ENCODE assay signal across 1 cellular context in the genomic region with DNA sequence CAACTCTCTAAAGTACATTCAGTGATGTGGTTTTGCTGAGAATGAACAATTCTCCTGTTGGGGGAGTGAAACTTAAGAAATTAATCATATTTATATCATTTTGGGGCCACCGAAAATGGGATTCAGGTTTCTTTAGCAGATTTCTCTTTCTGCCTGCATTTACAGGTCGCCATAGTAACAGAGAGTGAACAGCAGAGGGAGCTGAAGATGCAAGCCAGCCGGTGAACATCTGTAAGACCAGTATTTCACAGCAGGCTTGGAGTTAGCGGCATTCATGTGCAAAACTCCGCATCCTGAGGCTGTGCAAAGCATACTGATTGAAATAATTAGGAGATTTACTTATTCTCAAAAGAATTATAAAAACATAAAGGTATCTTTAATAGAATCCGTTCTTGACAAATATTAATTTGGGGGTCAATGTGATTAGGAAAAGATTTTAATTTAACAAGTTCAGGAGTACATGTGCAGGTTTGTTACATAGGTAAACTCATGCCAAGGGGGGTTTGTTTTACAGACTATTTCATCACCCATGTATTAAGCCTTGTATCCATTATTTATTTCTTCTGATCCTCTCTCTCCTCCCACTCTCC.
TF ChIP-seq lines count a peak whose summit lies in the region.

No MANE protein-coding gene starts in this region.

TF ChIP-seq in K562, 482 proteins besides CTCF, POLR2A, EP300 and RAD21 (continued from another document):
- TF ChIP-seq, protein P1, sequence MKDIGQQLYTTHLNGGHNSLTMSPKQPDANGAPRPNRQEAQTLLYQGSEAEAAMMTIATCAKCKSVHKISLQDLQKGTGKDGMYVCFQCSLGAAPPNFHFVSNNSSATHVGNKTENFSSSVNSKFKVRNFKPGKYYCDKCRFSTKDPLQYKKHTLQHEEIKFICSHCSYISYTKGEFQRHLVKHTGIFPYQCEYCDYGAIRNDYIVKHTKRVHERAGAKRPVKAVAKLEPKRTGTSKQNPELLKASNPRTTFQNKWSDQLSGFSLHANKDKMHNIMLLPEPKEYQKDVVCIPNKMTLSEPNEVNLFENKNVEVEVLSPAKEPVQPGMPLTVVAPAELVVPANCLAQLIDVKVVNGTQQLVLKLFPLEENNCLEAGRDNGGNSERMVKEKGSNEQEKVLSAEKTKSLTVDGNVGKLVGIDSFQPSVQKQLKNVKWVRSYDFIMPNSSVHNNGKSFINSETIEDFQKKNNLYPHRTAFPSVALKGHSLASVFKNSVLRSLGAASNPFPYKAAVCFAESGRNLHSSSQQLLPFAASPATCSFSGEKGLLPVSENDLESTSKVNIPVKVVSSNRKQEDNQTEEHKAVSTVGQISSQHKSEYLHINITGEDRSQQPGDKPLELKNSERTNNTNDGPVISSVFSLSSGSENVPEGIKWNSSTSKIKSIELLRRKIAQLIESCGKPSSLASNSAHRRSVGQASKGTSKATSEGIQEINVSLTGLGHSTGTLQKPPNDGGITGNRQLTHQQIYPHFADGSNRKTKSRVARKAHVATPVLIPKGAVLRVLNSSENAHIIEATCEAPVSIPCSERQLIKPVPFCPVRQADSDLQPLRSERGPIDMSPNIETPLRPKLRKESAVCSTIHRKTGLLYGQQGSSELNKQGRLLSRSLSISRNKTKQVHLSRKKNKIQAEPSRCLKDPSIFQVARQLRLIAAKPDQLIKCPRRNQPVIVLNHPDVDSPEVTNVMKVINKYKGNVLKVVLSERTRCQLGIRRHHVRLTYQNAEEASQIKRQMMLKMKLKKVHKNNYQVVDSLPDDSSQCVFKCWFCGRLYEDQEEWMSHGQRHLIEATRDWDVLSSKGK (CRISPR knock-in tag; IDR thresholded peaks at IDR 0.05) = no peak
- TF ChIP-seq ZBTB17 (CRISPR knock-in tag; IDR thresholded peaks at IDR 0.05) = no peak
- peak in 1 of 2 experiments; percentile 31; a peak in 1 of 4 replicates for TF ChIP-seq MAZ (CRISPR knock-in tag; conservative IDR thresholded peaks at IDR 0.05 in 1 of 2, IDR thresholded peaks at IDR 0.05 in 1 of 2)
- TF ChIP-seq, protein P2, sequence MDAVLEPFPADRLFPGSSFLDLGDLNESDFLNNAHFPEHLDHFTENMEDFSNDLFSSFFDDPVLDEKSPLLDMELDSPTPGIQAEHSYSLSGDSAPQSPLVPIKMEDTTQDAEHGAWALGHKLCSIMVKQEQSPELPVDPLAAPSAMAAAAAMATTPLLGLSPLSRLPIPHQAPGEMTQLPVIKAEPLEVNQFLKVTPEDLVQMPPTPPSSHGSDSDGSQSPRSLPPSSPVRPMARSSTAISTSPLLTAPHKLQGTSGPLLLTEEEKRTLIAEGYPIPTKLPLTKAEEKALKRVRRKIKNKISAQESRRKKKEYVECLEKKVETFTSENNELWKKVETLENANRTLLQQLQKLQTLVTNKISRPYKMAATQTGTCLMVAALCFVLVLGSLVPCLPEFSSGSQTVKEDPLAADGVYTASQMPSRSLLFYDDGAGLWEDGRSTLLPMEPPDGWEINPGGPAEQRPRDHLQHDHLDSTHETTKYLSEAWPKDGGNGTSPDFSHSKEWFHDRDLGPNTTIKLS (IDR thresholded peaks at IDR 0.05; ENCODE audit: borderline replicate concordance, low read depth) = no peak
- no peak for TF ChIP-seq CHD1 (IDR thresholded peaks at IDR 0.05; ENCODE audit: low read length)
- TF ChIP-seq, protein P3, sequence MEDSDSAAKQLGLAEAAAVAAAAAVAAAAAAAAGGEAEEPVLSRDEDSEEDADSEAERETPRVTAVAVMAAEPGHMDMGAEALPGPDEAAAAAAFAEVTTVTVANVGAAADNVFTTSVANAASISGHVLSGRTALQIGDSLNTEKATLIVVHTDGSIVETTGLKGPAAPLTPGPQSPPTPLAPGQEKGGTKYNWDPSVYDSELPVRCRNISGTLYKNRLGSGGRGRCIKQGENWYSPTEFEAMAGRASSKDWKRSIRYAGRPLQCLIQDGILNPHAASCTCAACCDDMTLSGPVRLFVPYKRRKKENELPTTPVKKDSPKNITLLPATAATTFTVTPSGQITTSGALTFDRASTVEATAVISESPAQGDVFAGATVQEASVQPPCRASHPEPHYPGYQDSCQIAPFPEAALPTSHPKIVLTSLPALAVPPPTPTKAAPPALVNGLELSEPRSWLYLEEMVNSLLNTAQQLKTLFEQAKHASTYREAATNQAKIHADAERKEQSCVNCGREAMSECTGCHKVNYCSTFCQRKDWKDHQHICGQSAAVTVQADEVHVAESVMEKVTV (CRISPR knock-in tag; IDR thresholded peaks at IDR 0.05) = peak; percentile 78
- peak; percentile 60 for TF ChIP-seq SMC3 (conservative IDR thresholded peaks at IDR 0.05; ENCODE audit: insufficient read depth, low read depth, low read length)
- TF ChIP-seq RCOR1 (IDR thresholded peaks at IDR 0.05; ENCODE audit: borderline replicate concordance in 1 of 2, low read depth in 2 of 2, low read length in 2 of 2) = peak in 1 of 2 experiments; percentile 20; a peak in 1 of 4 replicates
- TF ChIP-seq RBM14 (IDR thresholded peaks at IDR 0.05; ENCODE audit: borderline replicate concordance, insufficient read depth, low read depth, low read length) = no peak
- TF ChIP-seq ETV5 (CRISPR knock-in tag; IDR thresholded peaks at IDR 0.05; ENCODE audit: low read depth) = no peak
- TF ChIP-seq, protein P4, sequence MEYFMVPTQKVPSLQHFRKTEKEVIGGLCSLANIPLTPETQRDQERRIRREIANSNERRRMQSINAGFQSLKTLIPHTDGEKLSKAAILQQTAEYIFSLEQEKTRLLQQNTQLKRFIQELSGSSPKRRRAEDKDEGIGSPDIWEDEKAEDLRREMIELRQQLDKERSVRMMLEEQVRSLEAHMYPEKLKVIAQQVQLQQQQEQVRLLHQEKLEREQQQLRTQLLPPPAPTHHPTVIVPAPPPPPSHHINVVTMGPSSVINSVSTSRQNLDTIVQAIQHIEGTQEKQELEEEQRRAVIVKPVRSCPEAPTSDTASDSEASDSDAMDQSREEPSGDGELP (CRISPR knock-in tag; IDR thresholded peaks at IDR 0.05; ENCODE audit: borderline replicate concordance) = peak; percentile 23; the same call in 1 of the 2 replicates
- TF ChIP-seq CEBPB (tag; IDR thresholded peaks at IDR 0.05) = no peak
- TF ChIP-seq PHF21A (IDR thresholded peaks at IDR 0.05; ENCODE audit: borderline replicate concordance, low read depth) = no peak
- TF ChIP-seq, protein P5, sequence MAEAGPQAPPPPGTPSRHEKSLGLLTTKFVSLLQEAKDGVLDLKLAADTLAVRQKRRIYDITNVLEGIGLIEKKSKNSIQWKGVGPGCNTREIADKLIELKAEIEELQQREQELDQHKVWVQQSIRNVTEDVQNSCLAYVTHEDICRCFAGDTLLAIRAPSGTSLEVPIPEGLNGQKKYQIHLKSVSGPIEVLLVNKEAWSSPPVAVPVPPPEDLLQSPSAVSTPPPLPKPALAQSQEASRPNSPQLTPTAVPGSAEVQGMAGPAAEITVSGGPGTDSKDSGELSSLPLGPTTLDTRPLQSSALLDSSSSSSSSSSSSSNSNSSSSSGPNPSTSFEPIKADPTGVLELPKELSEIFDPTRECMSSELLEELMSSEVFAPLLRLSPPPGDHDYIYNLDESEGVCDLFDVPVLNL (CRISPR knock-in tag; IDR thresholded peaks at IDR 0.05; ENCODE audit: low read depth) = no peak
- TF ChIP-seq, protein P6, sequence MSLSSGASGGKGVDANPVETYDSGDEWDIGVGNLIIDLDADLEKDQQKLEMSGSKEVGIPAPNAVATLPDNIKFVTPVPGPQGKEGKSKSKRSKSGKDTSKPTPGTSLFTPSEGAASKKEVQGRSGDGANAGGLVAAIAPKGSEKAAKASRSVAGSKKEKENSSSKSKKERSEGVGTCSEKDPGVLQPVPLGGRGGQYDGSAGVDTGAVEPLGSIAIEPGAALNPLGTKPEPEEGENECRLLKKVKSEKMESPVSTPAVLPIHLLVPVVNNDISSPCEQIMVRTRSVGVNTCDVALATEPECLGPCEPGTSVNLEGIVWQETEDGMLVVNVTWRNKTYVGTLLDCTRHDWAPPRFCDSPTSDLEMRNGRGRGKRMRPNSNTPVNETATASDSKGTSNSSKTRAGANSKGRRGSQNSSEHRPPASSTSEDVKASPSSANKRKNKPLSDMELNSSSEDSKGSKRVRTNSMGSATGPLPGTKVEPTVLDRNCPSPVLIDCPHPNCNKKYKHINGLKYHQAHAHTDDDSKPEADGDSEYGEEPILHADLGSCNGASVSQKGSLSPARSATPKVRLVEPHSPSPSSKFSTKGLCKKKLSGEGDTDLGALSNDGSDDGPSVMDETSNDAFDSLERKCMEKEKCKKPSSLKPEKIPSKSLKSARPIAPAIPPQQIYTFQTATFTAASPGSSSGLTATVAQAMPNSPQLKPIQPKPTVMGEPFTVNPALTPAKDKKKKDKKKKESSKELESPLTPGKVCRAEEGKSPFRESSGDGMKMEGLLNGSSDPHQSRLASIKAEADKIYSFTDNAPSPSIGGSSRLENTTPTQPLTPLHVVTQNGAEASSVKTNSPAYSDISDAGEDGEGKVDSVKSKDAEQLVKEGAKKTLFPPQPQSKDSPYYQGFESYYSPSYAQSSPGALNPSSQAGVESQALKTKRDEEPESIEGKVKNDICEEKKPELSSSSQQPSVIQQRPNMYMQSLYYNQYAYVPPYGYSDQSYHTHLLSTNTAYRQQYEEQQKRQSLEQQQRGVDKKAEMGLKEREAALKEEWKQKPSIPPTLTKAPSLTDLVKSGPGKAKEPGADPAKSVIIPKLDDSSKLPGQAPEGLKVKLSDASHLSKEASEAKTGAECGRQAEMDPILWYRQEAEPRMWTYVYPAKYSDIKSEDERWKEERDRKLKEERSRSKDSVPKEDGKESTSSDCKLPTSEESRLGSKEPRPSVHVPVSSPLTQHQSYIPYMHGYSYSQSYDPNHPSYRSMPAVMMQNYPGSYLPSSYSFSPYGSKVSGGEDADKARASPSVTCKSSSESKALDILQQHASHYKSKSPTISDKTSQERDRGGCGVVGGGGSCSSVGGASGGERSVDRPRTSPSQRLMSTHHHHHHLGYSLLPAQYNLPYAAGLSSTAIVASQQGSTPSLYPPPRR (CRISPR knock-in tag; IDR thresholded peaks at IDR 0.05; ENCODE audit: borderline replicate concordance) = no peak
- no peak for TF ChIP-seq PURB (CRISPR knock-in tag; IDR thresholded peaks at IDR 0.05; ENCODE audit: low read depth)
- TF ChIP-seq RFX1 (IDR thresholded peaks at IDR 0.05) = peak; percentile 88
- TF ChIP-seq TAF7 (tag; IDR thresholded peaks at IDR 0.05) = no peak
- TF ChIP-seq TAF9B (IDR thresholded peaks at IDR 0.05; ENCODE audit: partially characterized antibody) = no peak
- no peak for TF ChIP-seq BRCA1 (IDR thresholded peaks at IDR 0.05)
- no peak for TF ChIP-seq BRCA1 (CRISPR knock-in tag; IDR thresholded peaks at IDR 0.05)
- no peak for TF ChIP-seq DIDO1 (tag; IDR thresholded peaks at IDR 0.05; ENCODE audit: low read depth)
- TF ChIP-seq, protein P7, sequence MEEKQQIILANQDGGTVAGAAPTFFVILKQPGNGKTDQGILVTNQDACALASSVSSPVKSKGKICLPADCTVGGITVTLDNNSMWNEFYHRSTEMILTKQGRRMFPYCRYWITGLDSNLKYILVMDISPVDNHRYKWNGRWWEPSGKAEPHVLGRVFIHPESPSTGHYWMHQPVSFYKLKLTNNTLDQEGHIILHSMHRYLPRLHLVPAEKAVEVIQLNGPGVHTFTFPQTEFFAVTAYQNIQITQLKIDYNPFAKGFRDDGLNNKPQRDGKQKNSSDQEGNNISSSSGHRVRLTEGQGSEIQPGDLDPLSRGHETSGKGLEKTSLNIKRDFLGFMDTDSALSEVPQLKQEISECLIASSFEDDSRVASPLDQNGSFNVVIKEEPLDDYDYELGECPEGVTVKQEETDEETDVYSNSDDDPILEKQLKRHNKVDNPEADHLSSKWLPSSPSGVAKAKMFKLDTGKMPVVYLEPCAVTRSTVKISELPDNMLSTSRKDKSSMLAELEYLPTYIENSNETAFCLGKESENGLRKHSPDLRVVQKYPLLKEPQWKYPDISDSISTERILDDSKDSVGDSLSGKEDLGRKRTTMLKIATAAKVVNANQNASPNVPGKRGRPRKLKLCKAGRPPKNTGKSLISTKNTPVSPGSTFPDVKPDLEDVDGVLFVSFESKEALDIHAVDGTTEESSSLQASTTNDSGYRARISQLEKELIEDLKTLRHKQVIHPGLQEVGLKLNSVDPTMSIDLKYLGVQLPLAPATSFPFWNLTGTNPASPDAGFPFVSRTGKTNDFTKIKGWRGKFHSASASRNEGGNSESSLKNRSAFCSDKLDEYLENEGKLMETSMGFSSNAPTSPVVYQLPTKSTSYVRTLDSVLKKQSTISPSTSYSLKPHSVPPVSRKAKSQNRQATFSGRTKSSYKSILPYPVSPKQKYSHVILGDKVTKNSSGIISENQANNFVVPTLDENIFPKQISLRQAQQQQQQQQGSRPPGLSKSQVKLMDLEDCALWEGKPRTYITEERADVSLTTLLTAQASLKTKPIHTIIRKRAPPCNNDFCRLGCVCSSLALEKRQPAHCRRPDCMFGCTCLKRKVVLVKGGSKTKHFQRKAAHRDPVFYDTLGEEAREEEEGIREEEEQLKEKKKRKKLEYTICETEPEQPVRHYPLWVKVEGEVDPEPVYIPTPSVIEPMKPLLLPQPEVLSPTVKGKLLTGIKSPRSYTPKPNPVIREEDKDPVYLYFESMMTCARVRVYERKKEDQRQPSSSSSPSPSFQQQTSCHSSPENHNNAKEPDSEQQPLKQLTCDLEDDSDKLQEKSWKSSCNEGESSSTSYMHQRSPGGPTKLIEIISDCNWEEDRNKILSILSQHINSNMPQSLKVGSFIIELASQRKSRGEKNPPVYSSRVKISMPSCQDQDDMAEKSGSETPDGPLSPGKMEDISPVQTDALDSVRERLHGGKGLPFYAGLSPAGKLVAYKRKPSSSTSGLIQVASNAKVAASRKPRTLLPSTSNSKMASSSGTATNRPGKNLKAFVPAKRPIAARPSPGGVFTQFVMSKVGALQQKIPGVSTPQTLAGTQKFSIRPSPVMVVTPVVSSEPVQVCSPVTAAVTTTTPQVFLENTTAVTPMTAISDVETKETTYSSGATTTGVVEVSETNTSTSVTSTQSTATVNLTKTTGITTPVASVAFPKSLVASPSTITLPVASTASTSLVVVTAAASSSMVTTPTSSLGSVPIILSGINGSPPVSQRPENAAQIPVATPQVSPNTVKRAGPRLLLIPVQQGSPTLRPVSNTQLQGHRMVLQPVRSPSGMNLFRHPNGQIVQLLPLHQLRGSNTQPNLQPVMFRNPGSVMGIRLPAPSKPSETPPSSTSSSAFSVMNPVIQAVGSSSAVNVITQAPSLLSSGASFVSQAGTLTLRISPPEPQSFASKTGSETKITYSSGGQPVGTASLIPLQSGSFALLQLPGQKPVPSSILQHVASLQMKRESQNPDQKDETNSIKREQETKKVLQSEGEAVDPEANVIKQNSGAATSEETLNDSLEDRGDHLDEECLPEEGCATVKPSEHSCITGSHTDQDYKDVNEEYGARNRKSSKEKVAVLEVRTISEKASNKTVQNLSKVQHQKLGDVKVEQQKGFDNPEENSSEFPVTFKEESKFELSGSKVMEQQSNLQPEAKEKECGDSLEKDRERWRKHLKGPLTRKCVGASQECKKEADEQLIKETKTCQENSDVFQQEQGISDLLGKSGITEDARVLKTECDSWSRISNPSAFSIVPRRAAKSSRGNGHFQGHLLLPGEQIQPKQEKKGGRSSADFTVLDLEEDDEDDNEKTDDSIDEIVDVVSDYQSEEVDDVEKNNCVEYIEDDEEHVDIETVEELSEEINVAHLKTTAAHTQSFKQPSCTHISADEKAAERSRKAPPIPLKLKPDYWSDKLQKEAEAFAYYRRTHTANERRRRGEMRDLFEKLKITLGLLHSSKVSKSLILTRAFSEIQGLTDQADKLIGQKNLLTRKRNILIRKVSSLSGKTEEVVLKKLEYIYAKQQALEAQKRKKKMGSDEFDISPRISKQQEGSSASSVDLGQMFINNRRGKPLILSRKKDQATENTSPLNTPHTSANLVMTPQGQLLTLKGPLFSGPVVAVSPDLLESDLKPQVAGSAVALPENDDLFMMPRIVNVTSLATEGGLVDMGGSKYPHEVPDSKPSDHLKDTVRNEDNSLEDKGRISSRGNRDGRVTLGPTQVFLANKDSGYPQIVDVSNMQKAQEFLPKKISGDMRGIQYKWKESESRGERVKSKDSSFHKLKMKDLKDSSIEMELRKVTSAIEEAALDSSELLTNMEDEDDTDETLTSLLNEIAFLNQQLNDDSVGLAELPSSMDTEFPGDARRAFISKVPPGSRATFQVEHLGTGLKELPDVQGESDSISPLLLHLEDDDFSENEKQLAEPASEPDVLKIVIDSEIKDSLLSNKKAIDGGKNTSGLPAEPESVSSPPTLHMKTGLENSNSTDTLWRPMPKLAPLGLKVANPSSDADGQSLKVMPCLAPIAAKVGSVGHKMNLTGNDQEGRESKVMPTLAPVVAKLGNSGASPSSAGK (IDR thresholded peaks at IDR 0.05) = no peak
- TF ChIP-seq CBFA2T2 (conservative IDR thresholded peaks at IDR 0.05) = no peak
